7 cellular contexts compared by ENCODE assay signal in genomic region chr1:42736152-42736551, GRCh38.
DNase-seq lines count a peak whose midpoint lies in the region; ATAC-seq and TF ChIP-seq lines count a peak whose summit lies in the region.
"Had no signal": no experiment of that assay in that cellular context is flagged by ENCODE, and none has a peak within 500 bp of the region (broad histone marks: within the 10 kb centered on the region; RNA-seq: fewer than 3 reads in every experiment).

No MANE protein-coding gene starts in this region.

- intact Hi-C loops in posterior cingulate gyrus (cut with DNase I): no loop called here

- no peak for DNase-seq in activated naive CD4-positive, alpha-beta T cell treated with anti-CD3 and anti-CD28 coated beads, Interleukin-2, amount 10 ng/mL, durations not matched to agents 7 days and 5 days
- DNase-seq in activated naive CD4-positive, alpha-beta T cell treated with anti-CD3 and anti-CD28 coated beads, Interleukin-2, amount 50 U/mL, for 16 hours: no peak
- DNase-seq in astrocyte of the cerebellum (ENCODE audit: low read depth) (no peak), posterior cingulate gyrus (no peak)
- DNase-seq in stimulated activated naive B cell treated with anti-CD40 and anti-IgM and Interleukin-4, amounts not matched to agents 10 μg/mL and 1 μg/mL and 100 μg/mL, for 72 hours: no peak

- H3K9me3 Mint-ChIP-seq in activated naive CD4-positive, alpha-beta T cell treated with anti-CD3 and anti-CD28 coated beads, Interleukin-2, amount 10 ng/mL, durations not matched to agents 7 days and 5 days: no peaks in the 10 kb centered on the region
- no peaks in the 10 kb centered on the region for H3K9me3 Mint-ChIP-seq in stimulated activated naive B cell treated with anti-CD40 and anti-IgM and Interleukin-4, amounts not matched to agents 10 μg/mL and 1 μg/mL and 100 μg/mL, for 72 hours

- H3K27me3 Mint-ChIP-seq in activated naive CD4-positive, alpha-beta T cell treated with anti-CD3 and anti-CD28 coated beads, Interleukin-2, amount 10 ng/mL, durations not matched to agents 7 days and 5 days: peaks cover 6% of the 10 kb centered on the region
- no peaks in the 10 kb centered on the region for H3K27me3 Mint-ChIP-seq in stimulated activated naive B cell treated with anti-CD40 and anti-IgM and Interleukin-4, amounts not matched to agents 10 μg/mL and 1 μg/mL and 100 μg/mL, for 72 hours
- H3K27me3 Mint-ChIP-seq: progenitor cell of endocrine pancreas had no signal

- H3K27ac Mint-ChIP-seq in activated naive CD4-positive, alpha-beta T cell treated with anti-CD3 and anti-CD28 coated beads, Interleukin-2, amount 10 ng/mL, durations not matched to agents 7 days and 5 days: peak overlapping the region; percentile 42
- peak overlapping the region; percentile 70 for H3K27ac Mint-ChIP-seq in stimulated activated naive B cell treated with anti-CD40 and anti-IgM and Interleukin-4, amounts not matched to agents 10 μg/mL and 1 μg/mL and 100 μg/mL, for 72 hours
- H3K27ac Mint-ChIP-seq: progenitor cell of endocrine pancreas had no signal

- no peaks in the 10 kb centered on the region for H3K36me3 Mint-ChIP-seq in activated naive CD4-positive, alpha-beta T cell treated with anti-CD3 and anti-CD28 coated beads, Interleukin-2, amount 10 ng/mL, durations not matched to agents 7 days and 5 days
- H3K36me3 Mint-ChIP-seq in stimulated activated naive B cell treated with anti-CD40 and anti-IgM and Interleukin-4, amounts not matched to agents 10 μg/mL and 1 μg/mL and 100 μg/mL, for 72 hours: no peaks in the 10 kb centered on the region

- ATAC-seq in stimulated activated naive B cell treated with anti-CD40 and anti-IgM and Interleukin-4, amounts not matched to agents 10 μg/mL and 1 μg/mL and 100 μg/mL, for 72 hours (replicated peaks): peak; percentile 29 to 38
- no peak for ATAC-seq in GM21423 (IDR thresholded peaks at IDR 0.05; ENCODE audit: unreplicated experiment)

- no peak overlapping the region for H3K4me3 ChIP-seq in astrocyte of the cerebellum (ENCODE audit: low read depth, low read length)

- TF ChIP-seq CTCF in astrocyte of the cerebellum (IDR thresholded peaks at IDR 0.05; ENCODE audit: low read depth, low read length, missing control alignments): peak; percentile 29

- H3K4me3 Mint-ChIP-seq in activated naive CD4-positive, alpha-beta T cell treated with anti-CD3 and anti-CD28 coated beads, Interleukin-2, amount 10 ng/mL, durations not matched to agents 7 days and 5 days: no peak overlapping the region
- H3K4me3 Mint-ChIP-seq in stimulated activated naive B cell treated with anti-CD40 and anti-IgM and Interleukin-4, amounts not matched to agents 10 μg/mL and 1 μg/mL and 100 μg/mL, for 72 hours: no peak overlapping the region

- in situ Hi-C loops in astrocyte of the cerebellum (cut with HindIII; ENCODE audit: low sequenced_read_pairs): no loop called here

- peaks cover 10% of the 10 kb centered on the region for H3K4me1 Mint-ChIP-seq in activated naive CD4-positive, alpha-beta T cell treated with anti-CD3 and anti-CD28 coated beads, Interleukin-2, amount 10 ng/mL, durations not matched to agents 7 days and 5 days
- H3K4me1 Mint-ChIP-seq in stimulated activated naive B cell treated with anti-CD40 and anti-IgM and Interleukin-4, amounts not matched to agents 10 μg/mL and 1 μg/mL and 100 μg/mL, for 72 hours: peaks cover 11 to 23% of the 10 kb centered on the region in 2 donors

- CTCF ChIA-PET in activated naive CD4-positive, alpha-beta T cell treated with anti-CD3 and anti-CD28 coated beads, Interleukin-2, amount 10 ng/mL, durations not matched to agents 7 days and 5 days (lab: Charles Lee): interaction anchor here (1.0 to 1.6 kb wide), 2 partner anchors 9 to 11 kb away, joined by 3 to 6 read pairs; no protein-coding TSS in a partner anchor
